ENCODE assay signal across 1 cellular context in the genomic region with DNA sequence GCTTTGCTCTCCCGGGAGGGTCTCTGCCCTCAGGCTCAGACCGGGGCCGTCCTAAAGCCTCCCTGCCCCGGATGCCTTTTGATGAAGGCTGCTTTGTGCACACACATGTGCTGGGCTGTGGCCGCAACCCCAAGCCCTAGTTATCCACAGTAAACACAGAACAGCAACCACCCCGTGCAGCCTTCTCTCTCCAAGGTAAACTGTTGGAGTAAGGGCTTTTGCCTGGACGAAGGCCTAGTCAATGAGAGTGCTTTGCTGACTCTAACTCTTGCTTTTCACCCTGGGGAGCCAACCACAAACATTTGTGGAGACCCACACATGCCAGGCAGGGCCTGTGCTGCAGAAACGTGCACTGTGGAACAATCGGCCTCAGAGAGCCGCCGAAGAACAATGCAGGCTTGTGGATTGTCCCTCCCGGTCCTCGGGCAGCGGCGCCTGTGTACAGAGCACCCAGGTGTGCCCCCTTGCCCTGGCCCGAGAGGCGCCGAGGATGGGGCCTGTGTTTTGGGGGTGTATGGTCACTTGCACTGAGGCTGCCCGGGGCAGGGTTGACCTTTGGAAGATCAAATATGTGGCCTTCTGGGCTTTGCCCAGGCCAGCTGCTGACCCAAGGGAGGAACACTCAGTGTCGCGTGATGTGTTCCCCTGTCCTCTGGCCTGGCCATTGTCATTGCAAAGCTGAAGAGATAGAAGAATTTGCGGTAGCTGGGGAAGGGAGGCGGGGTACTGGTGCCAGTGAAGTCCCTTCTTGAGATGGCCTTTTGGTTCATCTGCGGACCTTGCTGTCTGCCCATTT.
TF ChIP-seq lines count a peak whose summit lies in the region.

No MANE protein-coding gene starts in this region.

TF ChIP-seq in HepG2, 621 proteins besides CTCF, POLR2A, EP300 and RAD21 (continued from another document and continues in another):
- TF ChIP-seq ZNF275 (CRISPR knock-in tag; IDR thresholded peaks at IDR 0.05; ENCODE audit: borderline replicate concordance) (no peak), PHF8 (CRISPR knock-in tag; IDR thresholded peaks at IDR 0.05) (peak; percentile 71; the same call in 1 of the 2 replicates), ZNF552 (CRISPR knock-in tag; IDR thresholded peaks at IDR 0.05; ENCODE audit: borderline replicate concordance) (0 out of 2 replicates have a peak, but pooled peaks have one; percentile 89), POLR2AphosphoS5 (IDR thresholded peaks at IDR 0.05; ENCODE audit: low read depth, low read length) (peak; percentile 29; the same call in 1 of the 2 replicates), NFKBIZ (CRISPR knock-in tag; IDR thresholded peaks at IDR 0.05) (no peak), GABPA (IDR thresholded peaks at IDR 0.05; ENCODE audit: low read depth, low read length) (no peak), GABPA (CRISPR knock-in tag; IDR thresholded peaks at IDR 0.05; ENCODE audit: low read depth) (no peak), TEF (CRISPR knock-in tag; IDR thresholded peaks at IDR 0.05) (0 out of 2 replicates have a peak, but pooled peaks have one; percentile 50), FOXK1 (CRISPR knock-in tag; IDR thresholded peaks at IDR 0.05; ENCODE audit: borderline replicate concordance, low read depth) (peak; percentile 54; the same call in 1 of the 2 replicates), ZFX (CRISPR knock-in tag; IDR thresholded peaks at IDR 0.05; ENCODE audit: low read depth) (peak; percentile 90), WIZ (CRISPR knock-in tag; IDR thresholded peaks at IDR 0.05) (no peak), ZBTB40 (IDR thresholded peaks at IDR 0.05) (no peak), ZBTB40 (CRISPR knock-in tag; IDR thresholded peaks at IDR 0.05) (0 out of 2 replicates have a peak, but pooled peaks have one; percentile 54), ZNF720 (CRISPR knock-in tag; IDR thresholded peaks at IDR 0.05) (no peak), ZNF343 (CRISPR knock-in tag; IDR thresholded peaks at IDR 0.05) (peak; percentile 72; the same call in 1 of the 2 replicates), SRSF4 (IDR thresholded peaks at IDR 0.05; ENCODE audit: low read depth, low read length, poor library complexity, severe bottlenecking) (no peak), NR1H2 (CRISPR knock-in tag; IDR thresholded peaks at IDR 0.05; ENCODE audit: borderline replicate concordance, low read depth) (no peak), HHEX (CRISPR knock-in tag; IDR thresholded peaks at IDR 0.05) (no peak), ZFAT (CRISPR knock-in tag; conservative IDR thresholded peaks at IDR 0.05) (no peak), NR2F1 (CRISPR knock-in tag; IDR thresholded peaks at IDR 0.05) (peak; percentile 5 to 65; a peak in 3 of 4 replicates), NPAS2 (CRISPR knock-in tag; IDR thresholded peaks at IDR 0.05; ENCODE audit: borderline replicate concordance) (no peak), YEATS4 (CRISPR knock-in tag; IDR thresholded peaks at IDR 0.05; ENCODE audit: borderline replicate concordance) (peak; percentile 87)
- TF ChIP-seq, protein P1, sequence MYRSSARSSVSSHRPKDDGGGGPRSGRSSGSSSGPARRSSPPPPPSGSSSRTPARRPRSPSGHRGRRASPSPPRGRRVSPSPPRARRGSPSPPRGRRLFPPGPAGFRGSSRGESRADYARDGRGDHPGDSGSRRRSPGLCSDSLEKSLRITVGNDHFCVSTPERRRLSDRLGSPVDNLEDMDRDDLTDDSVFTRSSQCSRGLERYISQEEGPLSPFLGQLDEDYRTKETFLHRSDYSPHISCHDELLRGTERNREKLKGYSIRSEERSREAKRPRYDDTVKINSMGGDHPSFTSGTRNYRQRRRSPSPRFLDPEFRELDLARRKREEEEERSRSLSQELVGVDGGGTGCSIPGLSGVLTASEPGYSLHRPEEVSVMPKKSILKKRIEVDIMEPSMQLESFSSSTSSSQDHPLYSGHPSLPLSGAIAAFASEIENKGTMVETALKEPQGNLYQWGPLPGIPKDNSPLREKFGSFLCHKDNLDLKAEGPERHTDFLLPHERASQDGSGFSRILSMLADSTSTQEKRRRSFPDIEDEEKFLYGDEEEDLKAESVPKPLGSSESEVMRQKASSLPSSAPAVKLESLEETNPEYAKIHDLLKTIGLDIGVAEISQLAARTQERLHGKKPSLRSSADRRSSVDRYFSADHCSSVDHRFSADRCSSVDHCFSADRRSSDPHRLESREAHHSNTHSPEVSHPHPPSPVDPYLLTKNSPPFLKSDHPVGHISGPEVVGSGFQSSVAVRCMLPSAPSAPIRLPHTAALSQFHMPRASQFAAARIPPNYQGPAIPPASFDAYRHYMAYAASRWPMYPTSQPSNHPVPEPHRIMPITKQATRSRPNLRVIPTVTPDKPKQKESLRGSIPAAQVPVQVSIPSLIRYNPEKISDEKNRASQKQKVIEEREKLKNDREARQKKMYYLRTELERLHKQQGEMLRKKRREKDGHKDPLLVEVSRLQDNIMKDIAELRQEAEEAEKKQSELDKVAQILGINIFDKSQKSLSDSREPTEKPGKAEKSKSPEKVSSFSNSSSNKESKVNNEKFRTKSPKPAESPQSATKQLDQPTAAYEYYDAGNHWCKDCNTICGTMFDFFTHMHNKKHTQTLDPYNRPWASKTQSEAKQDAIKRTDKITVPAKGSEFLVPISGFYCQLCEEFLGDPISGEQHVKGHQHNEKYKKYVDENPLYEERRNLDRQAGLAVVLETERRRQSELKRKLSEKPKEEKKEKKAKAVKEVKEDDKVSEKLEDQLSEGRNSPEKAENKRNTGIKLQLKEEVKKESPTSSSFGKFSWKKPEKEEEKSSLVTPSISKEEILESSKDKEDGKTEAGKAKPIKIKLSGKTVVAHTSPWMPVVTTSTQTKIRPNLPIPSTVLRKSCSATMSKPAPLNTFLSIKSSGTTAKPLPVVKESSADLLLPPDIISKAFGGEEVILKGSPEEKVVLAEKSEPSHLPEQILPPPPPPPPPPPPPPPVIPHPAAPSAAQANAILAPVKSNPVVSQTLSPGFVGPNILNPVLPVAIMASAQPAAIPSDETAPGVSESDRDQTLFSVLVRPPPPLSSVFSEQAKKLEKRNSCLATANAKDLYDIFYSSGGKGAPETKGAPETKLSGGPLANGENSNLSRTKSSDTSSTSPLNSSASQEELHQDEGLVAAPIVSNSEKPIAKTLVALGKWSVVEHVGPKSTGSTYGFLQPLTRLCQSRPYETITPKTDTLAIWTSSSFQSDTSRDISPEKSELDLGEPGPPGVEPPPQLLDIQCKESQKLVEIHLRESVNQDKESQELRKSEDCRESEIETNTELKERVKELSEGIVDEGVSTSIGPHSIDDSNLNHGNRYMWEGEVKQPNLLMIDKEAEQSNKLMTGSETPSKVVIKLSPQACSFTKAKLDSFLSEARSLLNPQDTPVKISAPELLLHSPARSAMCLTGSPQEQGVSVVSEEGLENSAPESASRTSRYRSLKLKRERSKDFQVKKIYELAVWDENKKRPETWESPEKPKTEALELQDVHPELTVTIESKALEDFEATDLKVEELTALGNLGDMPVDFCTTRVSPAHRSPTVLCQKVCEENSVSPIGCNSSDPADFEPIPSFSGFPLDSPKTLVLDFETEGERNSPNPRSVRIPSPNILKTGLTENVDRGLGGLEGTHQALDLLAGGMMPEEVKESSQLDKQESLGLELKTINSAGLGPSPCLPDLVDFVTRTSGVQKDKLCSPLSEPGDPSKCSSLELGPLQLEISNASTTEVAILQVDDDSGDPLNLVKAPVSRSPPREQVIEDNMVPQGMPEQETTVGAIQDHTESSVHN (CRISPR knock-in tag; IDR thresholded peaks at IDR 0.05) = no peak
